10 cellular contexts compared by ENCODE assay signal in the genomic region with DNA sequence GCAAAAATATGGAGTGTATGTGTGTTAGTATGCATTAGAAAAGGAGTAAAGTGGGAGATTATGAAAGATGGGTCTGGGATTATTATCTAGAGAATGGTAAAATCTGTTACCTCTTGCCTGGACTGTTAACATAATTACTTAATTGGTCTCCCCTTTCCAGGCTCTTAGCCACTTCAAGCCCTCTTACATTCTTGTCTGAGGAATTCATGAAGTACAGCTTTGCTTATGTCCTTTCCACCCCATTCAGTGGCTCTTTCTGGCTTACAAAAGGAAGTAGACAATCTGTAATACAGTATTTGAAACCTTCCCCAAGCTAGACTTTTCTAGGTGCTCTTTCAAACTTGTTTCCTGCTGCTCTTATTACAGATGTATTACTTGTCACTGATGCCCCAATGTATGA.
A peak's percentile ranks its signal among the peaks of the same experiment; 100 is the strongest.
DNase-seq lines count a peak whose midpoint lies in the region; TF ChIP-seq lines count a peak whose summit lies in the region.
"Had no signal": no experiment of that assay in that cellular context is flagged by ENCODE, and none has a peak within 500 bp of the region (broad histone marks: within the 10 kb centered on the region; RNA-seq: fewer than 3 reads in every experiment).

No MANE protein-coding gene starts in this region.

- no peak overlapping the region for H2AFZ ChIP-seq in mesenchymal stem cell (ENCODE audit: low read depth, low read length)

- H2BK12ac ChIP-seq in mesenchymal stem cell (ENCODE audit: low read length in 2 of 2) = no peak overlapping the region

- no peak for DNase-seq in CD14-positive monocyte (ENCODE audit: low spot score)
- DNase-seq in EH (ENCODE audit: low read depth) = peak; percentile 50
- no peak for DNase-seq in activated T-helper 2 cell treated with anti-CD3 and anti-CD28 coated beads, Interferon-gamma antibody, Interleukin-2, Interleukin-4, amounts not matched to agents 10 μg/mL and 5 μg/mL and 100 μg/mL, durations not matched to agents 14 hours and 24 hours and 36 hours (ENCODE audit: low spot score)
- DNase-seq in mesothelial cell of epicardium (ENCODE audit: low spot score in 2 of 2, unreplicated experiment in 2 of 2) = no peak
- no peak for DNase-seq in NCI-H187 (lab: John Stamatoyannopoulos, UW)
- no peak for DNase-seq in mesenchymal stem cell
- no peak for DNase-seq in HPDE6-E6E7 (ENCODE audit: extremely low spot score)
- DNase-seq in kidney glomerular epithelial cell (lab: John Stamatoyannopoulos, UW) = no peak
- DNase-seq: activated CD4-positive, alpha-beta T cell treated with anti-CD3 and anti-CD28 coated beads, Interleukin-2, amount 50 U/mL, for 1 hour had no signal

- H2BK15ac ChIP-seq in mesenchymal stem cell (ENCODE audit: low read depth, poor library complexity, severe bottlenecking) = no peak overlapping the region

- H3K27me3 Mint-ChIP-seq in CD14-positive monocyte (ENCODE audit: low read depth in 3 of 3) (no peaks in the 10 kb centered on the region), mesothelial cell of epicardium (ENCODE audit: low read depth) (no peaks in the 10 kb centered on the region)
- H3K27me3 Mint-ChIP-seq in activated T-helper 2 cell treated with anti-CD3 and anti-CD28 coated beads, Interferon-gamma antibody, Interleukin-2, Interleukin-4, amounts not matched to agents 10 μg/mL and 5 μg/mL and 100 μg/mL, durations not matched to agents 14 hours and 24 hours and 36 hours (ENCODE audit: low read depth) = no peaks in the 10 kb centered on the region

- H3K4me1 ChIP-seq in mesenchymal stem cell (ENCODE audit: control insufficient read depth, insufficient read depth, low read depth, low read length) = peaks cover 4% of the 10 kb centered on the region

- H3K27ac ChIP-seq in mesenchymal stem cell (ENCODE audit: low read length, poor library complexity, severe bottlenecking) = no peak overlapping the region

- H3K9me3 ChIP-seq in mesenchymal stem cell (ENCODE audit: control insufficient read depth, low read length) = no peaks in the 10 kb centered on the region
- H3K9me3 ChIP-seq: breast epithelium had no signal

- H3K36me3 Mint-ChIP-seq in CD14-positive monocyte = peaks cover 32 to 39% of the 10 kb centered on the region in 2 donors
- peaks cover 49% of the 10 kb centered on the region for H3K36me3 Mint-ChIP-seq in activated T-helper 2 cell treated with anti-CD3 and anti-CD28 coated beads, Interferon-gamma antibody, Interleukin-2, Interleukin-4, amounts not matched to agents 10 μg/mL and 5 μg/mL and 100 μg/mL, durations not matched to agents 14 hours and 24 hours and 36 hours (ENCODE audit: low read depth)
- peaks cover 5% of the 10 kb centered on the region for H3K36me3 Mint-ChIP-seq in mesothelial cell of epicardium

- no peak overlapping the region for H4K8ac ChIP-seq in mesenchymal stem cell (ENCODE audit: low read length)

- no peak overlapping the region for H3K23ac ChIP-seq in mesenchymal stem cell (ENCODE audit: low read length in 2 of 2)

- H3K14ac ChIP-seq in mesenchymal stem cell (ENCODE audit: low read length in 2 of 2) = no peak overlapping the region

- TF ChIP-seq CTCF in CD14-positive monocyte (IDR thresholded peaks at IDR 0.05) (no peak), mesothelial cell of epicardium (IDR thresholded peaks at IDR 0.05; ENCODE audit: unreplicated experiment) (no peak)

- no peak overlapping the region for H3K18ac ChIP-seq in mesenchymal stem cell (ENCODE audit: low read depth in 1 of 2, low read length in 2 of 2)

- H3K4me1 Mint-ChIP-seq in CD14-positive monocyte = peaks cover 29% of the 10 kb centered on the region
- H3K4me1 Mint-ChIP-seq in activated T-helper 2 cell treated with anti-CD3 and anti-CD28 coated beads, Interferon-gamma antibody, Interleukin-2, Interleukin-4, amounts not matched to agents 10 μg/mL and 5 μg/mL and 100 μg/mL, durations not matched to agents 14 hours and 24 hours and 36 hours (ENCODE audit: low read depth) = peaks cover 46% of the 10 kb centered on the region
- peaks cover 23% of the 10 kb centered on the region for H3K4me1 Mint-ChIP-seq in mesothelial cell of epicardium

- intact Hi-C loops in CD14-positive monocyte (cut with micrococcal nuclease) = no loop called here
- intact Hi-C loops in activated T-helper 2 cell treated with anti-CD3 and anti-CD28 coated beads, Interferon-gamma antibody, Interleukin-2, Interleukin-4, amounts not matched to agents 10 μg/mL and 5 μg/mL and 100 μg/mL, durations not matched to agents 14 hours and 24 hours and 36 hours (cut with micrococcal nuclease) = no loop called here

- H3K27me3 ChIP-seq in mesenchymal stem cell (ENCODE audit: control insufficient read depth in 1 of 2, insufficient read depth in 1 of 2, low read length in 2 of 2) = no peaks in the 10 kb centered on the region
- H3K27me3 ChIP-seq: breast epithelium had no signal

- peaks cover 4 to 19% of the 10 kb centered on the region in 2 experiments for H3K36me3 ChIP-seq in mesenchymal stem cell (ENCODE audit: control insufficient read depth in 1 of 2, insufficient read depth in 2 of 2, low read depth in 1 of 2, low read length in 2 of 2)
- H3K36me3 ChIP-seq: breast epithelium had no signal

- H3K4me3 Mint-ChIP-seq in CD14-positive monocyte = no peak overlapping the region
- H3K4me3 Mint-ChIP-seq in activated T-helper 2 cell treated with anti-CD3 and anti-CD28 coated beads, Interferon-gamma antibody, Interleukin-2, Interleukin-4, amounts not matched to agents 10 μg/mL and 5 μg/mL and 100 μg/mL, durations not matched to agents 14 hours and 24 hours and 36 hours (ENCODE audit: low read depth) = no peak overlapping the region
- H3K4me3 Mint-ChIP-seq in mesothelial cell of epicardium = no peak overlapping the region

- H3K4ac ChIP-seq in mesenchymal stem cell (ENCODE audit: low read depth in 1 of 2, low read length in 2 of 2) = no peak overlapping the region

- no peak overlapping the region for H2BK120ac ChIP-seq in mesenchymal stem cell (ENCODE audit: low read depth, low read length)

- no peak overlapping the region for H2BK5ac ChIP-seq in mesenchymal stem cell (ENCODE audit: low read depth, low read length, poor library complexity, severe bottlenecking)

- no peak overlapping the region for H2AK5ac ChIP-seq in mesenchymal stem cell (ENCODE audit: low read length, severe bottlenecking)

- peak overlapping the region; percentile 52 to 86 (median 81) for H3K27ac Mint-ChIP-seq in CD14-positive monocyte
- peak overlapping the region; percentile 38 for H3K27ac Mint-ChIP-seq in activated T-helper 2 cell treated with anti-CD3 and anti-CD28 coated beads, Interferon-gamma antibody, Interleukin-2, Interleukin-4, amounts not matched to agents 10 μg/mL and 5 μg/mL and 100 μg/mL, durations not matched to agents 14 hours and 24 hours and 36 hours
- H3K27ac Mint-ChIP-seq in mesothelial cell of epicardium = peak overlapping the region; percentile 8

- no peak overlapping the region for H4K91ac ChIP-seq in mesenchymal stem cell (ENCODE audit: low read length)

- no peak overlapping the region for H3K9ac ChIP-seq in mesenchymal stem cell (ENCODE audit: low read length)

- H3K4me2 ChIP-seq in mesenchymal stem cell (ENCODE audit: low read length, poor library complexity, severe bottlenecking) = no peak overlapping the region

- H3K4me3 ChIP-seq in mesenchymal stem cell (ENCODE audit: insufficient read depth in 1 of 2, low read depth in 1 of 2, low read length in 2 of 2) = no peak overlapping the region
- H3K4me3 ChIP-seq: breast epithelium had no signal

- H3K9me3 Mint-ChIP-seq in CD14-positive monocyte (peaks cover 0 to 2% (median 0%) of the 10 kb centered on the region in 7 donors), mesothelial cell of epicardium (no peaks in the 10 kb centered on the region)
- no peaks in the 10 kb centered on the region for H3K9me3 Mint-ChIP-seq in activated T-helper 2 cell treated with anti-CD3 and anti-CD28 coated beads, Interferon-gamma antibody, Interleukin-2, Interleukin-4, amounts not matched to agents 10 μg/mL and 5 μg/mL and 100 μg/mL, durations not matched to agents 14 hours and 24 hours and 36 hours

- peaks cover 5% of the 10 kb centered on the region for H3K79me1 ChIP-seq in mesenchymal stem cell (replicated peaks; ENCODE audit: low read length, poor library complexity, severe bottlenecking)

Comparison
In these comparisons a context has a peak if more than half of its experiments do, and no peak if none do; other contexts are left out.
1. H3K27ac Mint-ChIP-seq: peak in every context shown above with its lines; median percentile 81 in CD14-positive monocyte; 38 in activated T-helper 2 cell treated with anti-CD3 and anti-CD28 coated beads, Interferon-gamma antibody, Interleukin-2, Interleukin-4, amounts not matched to agents 10 μg/mL and 5 μg/mL and 100 μg/mL, durations not matched to agents 14 hours and 24 hours and 36 hours; 8 in mesothelial cell of epicardium.